ENCODE assay signal across 1 cellular context in the genomic region with DNA sequence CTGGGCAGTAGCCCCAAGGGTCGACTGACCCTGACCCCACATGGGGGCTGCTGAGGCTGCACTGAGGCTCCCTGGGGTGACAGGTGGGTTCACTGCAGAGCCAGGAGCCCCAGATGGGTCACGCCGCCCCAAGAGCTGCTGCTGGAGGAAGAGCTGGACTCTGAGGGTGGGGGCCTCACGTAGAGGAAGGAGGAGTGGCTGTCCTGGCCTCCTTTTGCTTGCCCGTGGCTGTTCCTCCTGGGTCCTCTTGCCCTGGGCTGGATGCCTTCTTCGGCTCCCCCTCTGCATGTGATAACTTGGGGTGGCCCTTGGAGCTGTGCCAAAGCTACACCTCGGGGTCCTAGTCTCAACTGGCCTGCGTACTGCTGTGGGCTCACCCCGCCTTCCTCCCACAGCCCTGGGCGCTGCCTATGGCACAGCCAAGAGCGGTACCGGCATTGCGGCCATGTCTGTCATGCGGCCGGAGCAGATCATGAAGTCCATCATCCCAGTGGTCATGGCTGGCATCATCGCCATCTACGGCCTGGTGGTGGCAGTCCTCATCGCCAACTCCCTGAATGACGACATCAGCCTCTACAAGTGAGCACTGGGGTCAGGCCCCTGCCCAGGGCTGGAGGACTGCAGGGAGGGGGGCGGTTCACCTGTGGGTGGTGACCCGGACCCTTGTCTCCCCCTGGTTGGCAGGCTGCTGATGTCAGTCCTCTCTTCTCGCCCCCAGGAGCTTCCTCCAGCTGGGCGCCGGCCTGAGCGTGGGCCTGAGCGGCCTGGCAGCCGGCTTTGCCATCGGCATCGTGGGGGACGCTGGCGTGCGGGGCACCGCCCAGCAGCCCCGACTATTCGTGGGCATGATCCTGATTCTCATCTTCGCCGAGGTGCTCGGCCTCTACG.
TF ChIP-seq lines count a peak whose summit lies in the region.

No MANE protein-coding gene starts in this region.

TF ChIP-seq in GM23338, 12 proteins besides CTCF, POLR2A, EP300 and RAD21 (continued from another document):
- TF ChIP-seq, protein P1, sequence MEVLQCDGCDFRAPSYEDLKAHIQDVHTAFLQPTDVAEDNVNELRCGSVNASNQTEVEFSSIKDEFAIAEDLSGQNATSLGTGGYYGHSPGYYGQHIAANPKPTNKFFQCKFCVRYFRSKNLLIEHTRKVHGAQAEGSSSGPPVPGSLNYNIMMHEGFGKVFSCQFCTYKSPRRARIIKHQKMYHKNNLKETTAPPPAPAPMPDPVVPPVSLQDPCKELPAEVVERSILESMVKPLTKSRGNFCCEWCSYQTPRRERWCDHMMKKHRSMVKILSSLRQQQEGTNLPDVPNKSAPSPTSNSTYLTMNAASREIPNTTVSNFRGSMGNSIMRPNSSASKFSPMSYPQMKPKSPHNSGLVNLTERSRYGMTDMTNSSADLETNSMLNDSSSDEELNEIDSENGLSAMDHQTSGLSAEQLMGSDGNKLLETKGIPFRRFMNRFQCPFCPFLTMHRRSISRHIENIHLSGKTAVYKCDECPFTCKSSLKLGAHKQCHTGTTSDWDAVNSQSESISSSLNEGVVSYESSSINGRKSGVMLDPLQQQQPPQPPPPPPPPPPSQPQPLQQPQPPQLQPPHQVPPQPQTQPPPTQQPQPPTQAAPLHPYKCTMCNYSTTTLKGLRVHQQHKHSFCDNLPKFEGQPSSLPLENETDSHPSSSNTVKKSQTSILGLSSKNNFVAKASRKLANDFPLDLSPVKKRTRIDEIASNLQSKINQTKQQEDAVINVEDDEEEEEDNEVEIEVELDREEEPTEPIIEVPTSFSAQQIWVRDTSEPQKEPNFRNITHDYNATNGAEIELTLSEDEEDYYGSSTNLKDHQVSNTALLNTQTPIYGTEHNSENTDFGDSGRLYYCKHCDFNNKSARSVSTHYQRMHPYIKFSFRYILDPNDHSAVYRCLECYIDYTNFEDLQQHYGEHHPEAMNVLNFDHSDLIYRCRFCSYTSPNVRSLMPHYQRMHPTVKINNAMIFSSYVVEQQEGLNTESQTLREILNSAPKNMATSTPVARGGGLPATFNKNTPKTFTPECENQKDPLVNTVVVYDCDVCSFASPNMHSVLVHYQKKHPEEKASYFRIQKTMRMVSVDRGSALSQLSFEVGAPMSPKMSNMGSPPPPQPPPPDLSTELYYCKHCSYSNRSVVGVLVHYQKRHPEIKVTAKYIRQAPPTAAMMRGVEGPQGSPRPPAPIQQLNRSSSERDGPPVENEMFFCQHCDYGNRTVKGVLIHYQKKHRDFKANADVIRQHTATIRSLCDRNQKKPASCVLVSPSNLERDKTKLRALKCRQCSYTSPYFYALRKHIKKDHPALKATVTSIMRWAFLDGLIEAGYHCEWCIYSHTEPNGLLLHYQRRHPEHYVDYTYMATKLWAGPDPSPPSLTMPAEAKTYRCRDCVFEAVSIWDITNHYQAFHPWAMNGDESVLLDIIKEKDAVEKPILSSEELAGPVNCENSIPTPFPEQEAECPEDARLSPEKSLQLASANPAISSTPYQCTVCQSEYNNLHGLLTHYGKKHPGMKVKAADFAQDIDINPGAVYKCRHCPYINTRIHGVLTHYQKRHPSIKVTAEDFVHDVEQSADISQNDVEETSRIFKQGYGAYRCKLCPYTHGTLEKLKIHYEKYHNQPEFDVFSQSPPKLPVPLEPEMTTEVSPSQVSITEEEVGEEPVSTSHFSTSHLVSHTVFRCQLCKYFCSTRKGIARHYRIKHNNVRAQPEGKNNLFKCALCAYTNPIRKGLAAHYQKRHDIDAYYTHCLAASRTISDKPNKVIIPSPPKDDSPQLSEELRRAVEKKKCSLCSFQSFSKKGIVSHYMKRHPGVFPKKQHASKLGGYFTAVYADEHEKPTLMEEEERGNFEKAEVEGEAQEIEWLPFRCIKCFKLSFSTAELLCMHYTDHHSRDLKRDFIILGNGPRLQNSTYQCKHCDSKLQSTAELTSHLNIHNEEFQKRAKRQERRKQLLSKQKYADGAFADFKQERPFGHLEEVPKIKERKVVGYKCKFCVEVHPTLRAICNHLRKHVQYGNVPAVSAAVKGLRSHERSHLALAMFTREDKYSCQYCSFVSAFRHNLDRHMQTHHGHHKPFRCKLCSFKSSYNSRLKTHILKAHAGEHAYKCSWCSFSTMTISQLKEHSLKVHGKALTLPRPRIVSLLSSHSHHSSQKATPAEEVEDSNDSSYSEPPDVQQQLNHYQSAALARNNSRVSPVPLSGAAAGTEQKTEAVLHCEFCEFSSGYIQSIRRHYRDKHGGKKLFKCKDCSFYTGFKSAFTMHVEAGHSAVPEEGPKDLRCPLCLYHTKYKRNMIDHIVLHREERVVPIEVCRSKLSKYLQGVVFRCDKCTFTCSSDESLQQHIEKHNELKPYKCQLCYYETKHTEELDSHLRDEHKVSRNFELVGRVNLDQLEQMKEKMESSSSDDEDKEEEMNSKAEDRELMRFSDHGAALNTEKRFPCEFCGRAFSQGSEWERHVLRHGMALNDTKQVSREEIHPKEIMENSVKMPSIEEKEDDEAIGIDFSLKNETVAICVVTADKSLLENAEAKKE (CRISPR knock-in tag; IDR thresholded peaks at IDR 0.05), result no peak
- TF ChIP-seq EZH2 (IDR thresholded peaks at IDR 0.05; ENCODE audit: low read depth, unreplicated experiment) (no peak), CREB1 (CRISPR knock-in tag; IDR thresholded peaks at IDR 0.05; ENCODE audit: low read depth) (no peak)
